Comparison of ENCODE assay signal across 30 cellular contexts in the genomic region with DNA sequence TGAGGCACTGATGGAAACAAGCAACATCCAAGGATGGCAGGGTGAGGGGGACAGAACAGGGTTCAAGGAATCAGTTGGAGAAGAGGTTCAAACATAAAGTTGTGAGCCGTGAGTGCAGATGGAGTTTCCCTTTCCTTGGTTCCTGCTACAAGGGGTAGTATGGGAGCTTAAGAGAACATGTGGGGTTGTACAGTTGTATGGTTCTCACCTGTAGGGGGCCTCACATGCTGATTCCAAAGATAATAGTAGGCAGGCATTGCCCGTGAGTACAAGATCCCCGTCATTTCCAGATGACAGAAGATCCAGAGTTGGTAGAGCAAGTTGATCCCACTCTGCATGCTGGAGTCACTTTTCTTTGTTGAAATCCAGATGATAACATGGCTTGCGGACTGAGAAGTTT.
DNase-seq lines count a peak whose midpoint lies in the region; ATAC-seq and TF ChIP-seq lines count a peak whose summit lies in the region.
"Had no signal": no experiment of that assay in that cellular context is flagged by ENCODE, and none has a peak within 500 bp of the region (broad histone marks: within the 10 kb centered on the region; RNA-seq: fewer than 3 reads in every experiment).

No MANE protein-coding gene starts in this region.

- no peak overlapping the region for H3K27ac Mint-ChIP-seq in endothelial cell (ENCODE audit: unreplicated experiment)
- H3K27ac Mint-ChIP-seq: activated naive CD8-positive, alpha-beta T cell treated with anti-CD3 and anti-CD28 coated beads for 36 hours; activated T-cell treated with anti-CD3 and anti-CD28 coated beads, Interleukin-2, amount 50 U/mL, for 24 hours; memory B cell; nephron progenitor cell; stimulated activated effector memory CD8-positive, alpha-beta T cell treated with anti-CD3 and anti-CD28 coated beads, Interleukin-12 subunit alpha, Interleukin-12 subunit beta, amount 100 ng/mL, for 72 hours had no signal

- no peak for ATAC-seq in HG03442 (IDR thresholded peaks at IDR 0.05; ENCODE audit: unreplicated experiment)
- ATAC-seq: left lung; stimulated activated effector memory CD8-positive, alpha-beta T cell treated with anti-CD3 and anti-CD28 coated beads, Interleukin-12 subunit alpha, Interleukin-12 subunit beta, amount 100 ng/mL, for 72 hours had no signal

- H3K27me3 ChIP-seq in GM06990 (replicated peaks; ENCODE audit: control insufficient read depth, insufficient read depth, low read length) = no peaks in the 10 kb centered on the region; the same call in 1 of the 2 replicates
- peaks cover 0 to 8% (median 0%) of the 10 kb centered on the region in 45 donors for H3K27me3 ChIP-seq in dorsolateral prefrontal cortex
- H3K27me3 ChIP-seq: left lung, MG63, tibial nerve had no signal

- DNase-seq in GM06990 (ENCODE audit: extremely low read depth, insufficient read length) (no peak), HFF-Myc (ENCODE audit: extremely low read depth, low read depth) (no peak), OCI-LY7 (ENCODE audit: low spot score) (no peak), fibroblast of mammary gland (ENCODE audit: low read depth) (no peak), endothelial cell (ENCODE audit: low spot score) (no peak), dorsolateral prefrontal cortex (no peak)
- DNase-seq: activated effector memory CD4-positive, alpha-beta T cell treated with anti-CD3 and anti-CD28 coated beads, Interleukin-2, amount 50 U/mL, for 16 hours; activated naive CD8-positive, alpha-beta T cell treated with anti-CD3 and anti-CD28 coated beads for 36 hours; activated T-cell treated with anti-CD3 and anti-CD28 coated beads, Interleukin-2, amount 50 U/mL, for 24 hours; anterior cingulate cortex; Caco-2; DMS79 treated with DMSO at 0.1 percent for 48 hours; effector CD4-positive, alpha-beta T cell; erythroblast; GF-D8; islet precursor cell; KBM-7; left lung; MG63; NCI-H1436; NCI-H2081 treated with DMSO at 0.1 percent for 48 hours; NCI-H226; NCI-H69; nephron progenitor cell; stimulated activated CD4-positive, alpha-beta T cell treated with anti-CD3 and anti-CD28 coated beads, Interleukin-15, amount 100 ng/mL, for 24 hours had no signal

- intact Hi-C loops in OCI-LY7 (cut with micrococcal nuclease; ENCODE audit: unreplicated experiment) = no loop called here
- intact Hi-C loops in dorsolateral prefrontal cortex (cut with DNase I) = no loop called here

- H3K79me2 ChIP-seq in OCI-LY7 (ENCODE audit: insufficient read depth, low read depth, low read length) = no peaks in the 10 kb centered on the region

- no peak overlapping the region for H3K27ac ChIP-seq in OCI-LY7 (ENCODE audit: low read depth, low read length, poor library complexity, severe bottlenecking)
- no peak overlapping the region for H3K27ac ChIP-seq in dorsolateral prefrontal cortex
- H3K27ac ChIP-seq: C4-2B, left lung, tibial nerve had no signal

- H3K36me3 ChIP-seq in GM06990 (ENCODE audit: control insufficient read depth, insufficient read depth, low read length) (no peaks in the 10 kb centered on the region), OCI-LY7 (ENCODE audit: insufficient read depth, low read length) (no peaks in the 10 kb centered on the region)
- H3K36me3 ChIP-seq: tibial nerve had no signal

- TF ChIP-seq CTCF in GM06990 (IDR thresholded peaks at IDR 0.05; ENCODE audit: insufficient read depth, low read length, poor library complexity, severe bottlenecking) = peak; percentile 16
- peak; percentile 18 for TF ChIP-seq CTCF in HFF-Myc (IDR thresholded peaks at IDR 0.05; ENCODE audit: low read depth, low read length, missing control alignments)
- TF ChIP-seq CTCF in OCI-LY7 (conservative IDR thresholded peaks at IDR 0.05; ENCODE audit: low read length) = 0 out of 2 replicates have a peak, but pooled peaks have one; percentile 18
- TF ChIP-seq CTCF in fibroblast of mammary gland (conservative IDR thresholded peaks at IDR 0.05; ENCODE audit: control insufficient read depth, insufficient read depth, low read depth, low read length) = peak; percentile 3
- TF ChIP-seq CTCF in endothelial cell (IDR thresholded peaks at IDR 0.05; ENCODE audit: unreplicated experiment) = no peak
- no peak for TF ChIP-seq CTCF in dorsolateral prefrontal cortex (IDR thresholded peaks at IDR 0.05 in 54 of 56, conservative IDR thresholded peaks at IDR 0.05 in 2 of 56; ENCODE audit: low read depth in 1 of 56, partially characterized antibody in 56 of 56)

- no peaks in the 10 kb centered on the region for H3K27me3 Mint-ChIP-seq in endothelial cell (ENCODE audit: unreplicated experiment)
- H3K27me3 Mint-ChIP-seq: activated naive CD8-positive, alpha-beta T cell treated with anti-CD3 and anti-CD28 coated beads for 36 hours had no signal

- H3K9me2 ChIP-seq in OCI-LY7 (ENCODE audit: insufficient read depth, low read length) = no peaks in the 10 kb centered on the region

- no peaks in the 10 kb centered on the region for H3K9me3 Mint-ChIP-seq in endothelial cell (ENCODE audit: unreplicated experiment)
- H3K9me3 Mint-ChIP-seq: activated naive CD8-positive, alpha-beta T cell treated with anti-CD3 and anti-CD28 coated beads for 36 hours; activated T-cell treated with anti-CD3 and anti-CD28 coated beads, Interleukin-2, amount 50 U/mL, for 24 hours; memory B cell; nephron progenitor cell; stimulated activated effector memory CD8-positive, alpha-beta T cell treated with anti-CD3 and anti-CD28 coated beads, Interleukin-12 subunit alpha, Interleukin-12 subunit beta, amount 100 ng/mL, for 72 hours had no signal

- BruUV-seq in OCI-LY7 (replicated peaks; lab: Mats Ljungman, UMichigan) = no TSS peak

- no peaks in the 10 kb centered on the region for H3K36me3 Mint-ChIP-seq in endothelial cell (ENCODE audit: low read depth, unreplicated experiment)
- H3K36me3 Mint-ChIP-seq: activated naive CD8-positive, alpha-beta T cell treated with anti-CD3 and anti-CD28 coated beads for 36 hours; memory B cell; stimulated activated effector memory CD8-positive, alpha-beta T cell treated with anti-CD3 and anti-CD28 coated beads, Interleukin-12 subunit alpha, Interleukin-12 subunit beta, amount 100 ng/mL, for 72 hours had no signal

- H3K4me3 Mint-ChIP-seq in endothelial cell (ENCODE audit: unreplicated experiment) = no peak overlapping the region
- H3K4me3 Mint-ChIP-seq: activated naive CD8-positive, alpha-beta T cell treated with anti-CD3 and anti-CD28 coated beads for 36 hours; activated T-cell treated with anti-CD3 and anti-CD28 coated beads, Interleukin-2, amount 50 U/mL, for 24 hours; memory B cell; nephron progenitor cell; stimulated activated effector memory CD8-positive, alpha-beta T cell treated with anti-CD3 and anti-CD28 coated beads, Interleukin-12 subunit alpha, Interleukin-12 subunit beta, amount 100 ng/mL, for 72 hours had no signal

- POLR2A ChIA-PET in OCI-LY7 (lab: Charles Lee) = no interaction called here

- no peak overlapping the region for H3K4me2 ChIP-seq in OCI-LY7 (ENCODE audit: low read length)

- no peaks in the 10 kb centered on the region for H3K4me1 ChIP-seq in OCI-LY7 (ENCODE audit: insufficient read depth, low read length, poor library complexity, severe bottlenecking)
- H3K4me1 ChIP-seq: left lung had no signal

- H3K9me3 ChIP-seq in OCI-LY7 (ENCODE audit: low read length) = no peaks in the 10 kb centered on the region
- H3K9me3 ChIP-seq: Caco-2, left lung, MG63, tibial nerve had no signal

- H3K4me3 ChIP-seq in GM06990 (replicated peaks; ENCODE audit: low read depth, low read length) (no peak overlapping the region), HFF-Myc (replicated peaks; ENCODE audit: low read depth, low read length) (no peak overlapping the region), OCI-LY7 (ENCODE audit: low read depth, low read length, poor library complexity, severe bottlenecking) (no peak overlapping the region), fibroblast of mammary gland (ENCODE audit: control insufficient read depth, low read depth, low read length) (no peak overlapping the region), dorsolateral prefrontal cortex (no peak overlapping the region)
- H3K4me3 ChIP-seq: left lung, MG63, tibial nerve had no signal

- H2AFZ ChIP-seq in OCI-LY7 (ENCODE audit: low read length) = no peak overlapping the region

- no peaks in the 10 kb centered on the region for H3K4me1 Mint-ChIP-seq in endothelial cell (ENCODE audit: unreplicated experiment)
- H3K4me1 Mint-ChIP-seq: activated naive CD8-positive, alpha-beta T cell treated with anti-CD3 and anti-CD28 coated beads for 36 hours; memory B cell; nephron progenitor cell; stimulated activated effector memory CD8-positive, alpha-beta T cell treated with anti-CD3 and anti-CD28 coated beads, Interleukin-12 subunit alpha, Interleukin-12 subunit beta, amount 100 ng/mL, for 72 hours had no signal

- H4K20me1 ChIP-seq in OCI-LY7 (ENCODE audit: insufficient read depth, low read length) = no peaks in the 10 kb centered on the region

- CTCF ChIA-PET in OCI-LY7 (lab: Charles Lee; ENCODE audit: unreplicated experiment) = no interaction called here

Comparison
In these comparisons a context has a peak if more than half of its experiments do, and no peak if none do; other contexts are left out.
1. CTCF ChIP-seq: peak in GM06990 (single experiment), HFF-Myc (single experiment), OCI-LY7 (single experiment) and fibroblast of mammary gland (single experiment); none in endothelial cell (single experiment) and dorsolateral prefrontal cortex (0 of 56).